Comparison of ENCODE assay signal across 26 cellular contexts in the genomic region with DNA sequence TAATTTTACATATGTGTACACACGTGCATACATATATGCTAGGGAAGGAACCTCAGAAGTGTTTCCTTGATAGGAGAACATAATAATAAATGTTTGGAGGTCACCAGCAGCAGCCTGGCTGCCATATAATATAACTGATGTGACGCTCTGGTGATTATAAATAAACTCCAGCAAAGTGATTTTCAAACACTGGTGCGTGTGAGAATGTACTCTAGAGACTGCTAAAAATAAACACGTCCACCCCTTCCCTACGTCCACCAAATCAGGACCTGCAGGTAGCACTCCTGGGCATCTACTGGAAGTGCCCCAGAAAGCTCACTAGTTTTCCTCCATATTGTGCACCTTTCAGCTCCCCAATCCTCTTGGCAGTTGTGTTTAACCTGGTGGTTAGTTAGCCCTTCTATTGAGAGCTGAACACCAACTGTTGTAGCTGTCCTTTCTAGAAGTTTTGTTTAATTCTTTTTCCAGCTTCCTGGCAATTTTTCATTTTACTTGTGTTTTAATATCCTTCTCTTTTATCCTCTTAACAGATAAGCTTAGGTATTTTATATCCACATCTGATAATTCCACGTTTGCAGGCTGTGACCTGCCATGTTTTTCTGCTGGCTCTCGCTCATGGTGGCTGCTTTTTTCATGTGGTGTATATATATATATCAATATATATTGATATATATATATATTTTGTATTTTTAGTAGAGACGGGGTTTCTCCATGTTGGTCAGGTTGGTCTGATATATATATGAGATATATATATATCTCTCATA. TPM values are rescaled to one million over a fixed set of nuclear protein-coding genes. Genes with fewer than 3 reads are reported as not detected.
"Had no signal": no experiment of that assay in that cellular context is flagged by ENCODE, and none has a peak within 500 bp of the region (broad histone marks: within the 10 kb centered on the region; RNA-seq: fewer than 3 reads in every experiment).

No MANE protein-coding gene starts in this region.

- H3K27me3 ChIP-seq: Peyer's patch had no signal

- H3K9me3 ChIP-seq: Peyer's patch had no signal

- H3K36me3 ChIP-seq: Peyer's patch had no signal

- DNase-seq: activated B cell treated with CpG ODN at 0.5 μM for 24 hours; activated CD4-positive, alpha-beta T cell treated with anti-CD3 and anti-CD28 coated beads for 1 hour; activated CD4-positive, alpha-beta T cell treated with anti-CD3 and anti-CD28 coated beads, Interleukin-2, amount 10 ng/mL, durations not matched to agents 24 days and 14 days; activated CD4-positive, alpha-beta T cell treated with anti-CD3 and anti-CD28 coated beads, Interleukin-2, amount 50 U/mL, for 48 hours; activated CD8-positive, alpha-beta memory T cell treated with anti-CD3 and anti-CD28 coated beads, Interleukin-2, amount 10 ng/mL, durations not matched to agents 7 days and 5 days; activated gamma-delta T cell; activated naive CD4-positive, alpha-beta T cell treated with anti-CD3 and anti-CD28 coated beads for 36 hours; activated T-cell treated with anti-CD3 and anti-CD28 coated beads, Interleukin-2, amount 50 U/mL, for 4 hours; amygdala; NCI-H1092; NCI-H1417; NCI-H1694; NCI-H2029; NCI-H2107; NCI-H2171 treated with DMSO at 0.1 percent for 48 hours; NCI-H345; NCI-H510A; NCI-H526 treated with DMSO at 0.1 percent for 48 hours; NK-92 treated with Interleukin-12 subunit alpha and Interleukin-12 subunit beta, amount 100 ng/mL, for 24 hours; Peyer's patch; SIG-M5; T-helper 2 cell; T1000 had no signal

- ATAC-seq: activated CD8-positive, alpha-beta memory T cell treated with anti-CD3 and anti-CD28 coated beads, Interleukin-2, amount 10 ng/mL, durations not matched to agents 7 days and 5 days; activated T-cell treated with anti-CD3 and anti-CD28 coated beads, Interleukin-2, amount 50 U/mL, for 4 hours; activated T-helper 17 cell treated with anti-CD3 and anti-CD28 coated beads, Interleukin-2, amount 50 U/mL, for 72 hours had no signal

- H3K27ac ChIP-seq: KMS-11, Peyer's patch had no signal

- H3K4me3 ChIP-seq: Peyer's patch had no signal

RNA-seq across cellular contexts. Expression of a gene that starts 30.4 kb away (rescaled TPM):
- total RNA-seq: activated B cell treated with CpG ODN at 0.5 μM for 24 hours; activated CD4-positive, alpha-beta T cell treated with anti-CD3 and anti-CD28 coated beads, Interleukin-2, amount 10 ng/mL, durations not matched to agents 24 days and 14 days; activated CD8-positive, alpha-beta memory T cell treated with anti-CD3 and anti-CD28 coated beads, Interleukin-2, amount 10 ng/mL, durations not matched to agents 7 days and 5 days; activated naive CD4-positive, alpha-beta T cell treated with anti-CD3 and anti-CD28 coated beads for 36 hours; MCF 10A had no signal
